17 cellular contexts compared by ENCODE assay signal in the genomic region with DNA sequence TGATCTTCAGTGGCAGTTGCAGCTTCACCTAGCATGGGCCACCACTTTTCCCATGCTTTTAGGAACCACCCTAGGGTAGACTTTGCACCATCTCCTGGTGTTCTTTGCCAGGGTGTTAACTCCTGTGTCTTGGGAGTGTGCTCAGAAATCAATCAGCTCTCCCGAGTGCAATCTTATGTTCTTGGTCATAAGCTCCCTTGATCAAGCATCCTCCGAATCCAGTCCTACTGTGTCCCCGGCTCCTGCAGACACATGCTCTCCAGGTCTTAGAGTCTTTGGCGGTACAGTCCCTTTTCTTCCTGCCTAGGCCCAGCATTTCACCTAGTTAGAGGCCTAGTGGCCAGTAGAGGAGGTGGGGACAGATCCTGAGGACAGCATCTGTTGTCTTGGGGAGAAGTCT.
"Had no signal": no experiment of that assay in that cellular context is flagged by ENCODE, and none has a peak within 500 bp of the region (broad histone marks: within the 10 kb centered on the region; RNA-seq: fewer than 3 reads in every experiment).

No MANE protein-coding gene starts in this region.

- H3K27me3 ChIP-seq: SJSA1 had no signal

- H3K36me3 ChIP-seq: SJSA1 had no signal

- H3K4me3 ChIP-seq: SJSA1, SK-N-MC had no signal

- H3K27ac ChIP-seq: SJSA1, SK-N-MC had no signal

- H3K4me1 ChIP-seq: SJSA1 had no signal

- DNase-seq: KBM-7, NCI-H1092, NCI-H1105 treated with DMSO at 0.1 percent for 48 hours, NCI-H1417 treated with DMSO at 0.1 percent for 48 hours, NCI-H1694 treated with DMSO at 0.1 percent for 48 hours, NCI-H1930, NCI-H2081, NCI-H2107, NCI-H2227 treated with DMSO at 0.1 percent for 48 hours, NCI-H524, NCI-H526 treated with DMSO at 0.1 percent for 48 hours, NCI-H748 treated with DMSO at 0.1 percent for 48 hours, Right ventricle myocardium superior, RPMI8226, SIG-M5 had no signal

- H3K9me3 ChIP-seq: SJSA1 had no signal
